2 cellular contexts compared by ENCODE assay signal in genomic region chr16:67016143-67016542, GRCh38.
TF ChIP-seq lines count a peak whose summit lies in the region.

No MANE protein-coding gene starts in this region.

TF ChIP-seq in GM12891, 5 proteins besides CTCF, POLR2A, EP300 and RAD21:
- TF ChIP-seq TAF1 (IDR thresholded peaks at IDR 0.05; ENCODE audit: low read depth, low read length) (no peak), PAX5 (IDR thresholded peaks at IDR 0.05; ENCODE audit: insufficient read depth, low read length, severe bottlenecking) (no peak), SPI1 (IDR thresholded peaks at IDR 0.05; ENCODE audit: low read depth, low read length) (peak; percentile 62)
TF ChIP-seq in GM12891: peak in this region for 1.

TF ChIP-seq in GM12878, 131 proteins besides CTCF, POLR2A, EP300 and RAD21:
- TF ChIP-seq SPI1 (IDR thresholded peaks at IDR 0.05; ENCODE audit: borderline replicate concordance, insufficient read depth, low read depth, low read length) (peak; percentile 46; the same call in 1 of the 2 replicates), NR2C1 (IDR thresholded peaks at IDR 0.05) (no peak)
TF ChIP-seq in GM12878: peak in this region for 1.
